Comparison of ENCODE assay signal across 8 cellular contexts in the genomic region with DNA sequence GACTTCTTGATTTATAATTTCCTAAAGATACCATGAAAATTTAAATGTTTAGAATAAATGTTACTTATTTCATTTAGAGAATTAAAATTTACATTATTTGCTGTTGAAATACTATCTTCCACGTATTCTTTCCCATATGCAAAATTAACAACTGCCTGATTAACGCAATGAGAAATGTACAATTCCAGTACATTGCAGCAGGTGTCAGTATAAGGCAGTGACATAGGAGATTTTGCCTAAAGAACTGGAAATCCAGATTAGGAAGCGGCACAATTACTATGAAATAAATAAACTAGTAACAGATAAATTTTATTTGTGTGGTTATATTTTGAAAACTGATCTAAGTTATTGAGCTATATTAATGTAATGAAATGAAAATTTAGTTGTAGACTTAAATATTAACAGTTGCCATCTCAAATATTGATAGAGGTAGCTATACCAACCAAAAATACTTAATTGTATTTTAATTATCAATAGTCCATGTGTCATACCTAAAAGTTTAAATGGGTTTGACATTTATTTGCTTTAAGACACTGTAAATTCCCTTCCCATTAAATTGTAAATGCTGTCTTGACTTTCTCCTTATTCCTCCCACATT.
DNase-seq lines count a peak whose midpoint lies in the region; ATAC-seq and TF ChIP-seq lines count a peak whose summit lies in the region.

No MANE protein-coding gene starts in this region.

- H3K36me3 Mint-ChIP-seq in T-cell = peaks cover 10% of the 10 kb centered on the region

- H3K18ac ChIP-seq in mesenchymal stem cell (ENCODE audit: low read depth in 1 of 2, low read length in 2 of 2) = no peak overlapping the region

- no peak overlapping the region for H3K14ac ChIP-seq in mesenchymal stem cell (ENCODE audit: low read length in 2 of 2)

- H3K27ac Mint-ChIP-seq in T-cell = no peak overlapping the region

- H3K4me3 ChIP-seq in BE2C (ENCODE audit: low read depth, low read length) = peak overlapping the region; percentile 89
- peak overlapping the region in 1 of 2 experiments; percentile 66 for H3K4me3 ChIP-seq in mesenchymal stem cell (ENCODE audit: insufficient read depth in 1 of 2, low read depth in 1 of 2, low read length in 2 of 2)

- no peak overlapping the region for H3K27ac ChIP-seq in mesenchymal stem cell (ENCODE audit: low read length, poor library complexity, severe bottlenecking)
- H3K27ac ChIP-seq in substantia nigra (ENCODE audit: low read depth, low read length, poor library complexity, severe bottlenecking) = no peak overlapping the region

- H4K8ac ChIP-seq in mesenchymal stem cell (ENCODE audit: low read length) = no peak overlapping the region

- H3K27me3 ChIP-seq in BE2C = no peaks in the 10 kb centered on the region
- H3K27me3 ChIP-seq in mesenchymal stem cell (ENCODE audit: control insufficient read depth in 1 of 2, insufficient read depth in 1 of 2, low read length in 2 of 2) = no peaks in the 10 kb centered on the region

- H3K4me1 ChIP-seq in BE2C (peaks cover 8% of the 10 kb centered on the region), mesenchymal stem cell (ENCODE audit: control insufficient read depth, insufficient read depth, low read depth, low read length) (peaks cover 2% of the 10 kb centered on the region)

- H3K79me1 ChIP-seq in mesenchymal stem cell (replicated peaks; ENCODE audit: low read length, poor library complexity, severe bottlenecking) = peaks cover 9% of the 10 kb centered on the region

- TF ChIP-seq CTCF in BE2C (IDR thresholded peaks at IDR 0.05; ENCODE audit: low read depth, low read length) = peak; percentile 82

- no peak overlapping the region for H3K4ac ChIP-seq in mesenchymal stem cell (ENCODE audit: low read depth in 1 of 2, low read length in 2 of 2)

- CTCF ChIA-PET in T-cell (lab: Charles Lee) = interaction anchor here (0.5 to 1.9 kb wide), 12 partner anchors 9 to 347 kb away, joined by 3 to 9 read pairs (median 4); no protein-coding TSS in a partner anchor

- H3K4me2 ChIP-seq in mesenchymal stem cell (ENCODE audit: low read length, poor library complexity, severe bottlenecking) = no peak overlapping the region

- no peak overlapping the region for H2BK15ac ChIP-seq in mesenchymal stem cell (ENCODE audit: low read depth, poor library complexity, severe bottlenecking)

- no CpG with 5 or more reads among the region's 3 CpGs for WGBS in mesenchymal stem cell

- no peaks in the 10 kb centered on the region for H3K9me3 Mint-ChIP-seq in T-cell

- ATAC-seq in HG03571 (IDR thresholded peaks at IDR 0.05; ENCODE audit: unreplicated experiment) = no peak
- no peak for ATAC-seq in T-cell (replicated peaks in 1 of 4)

- H2BK12ac ChIP-seq in mesenchymal stem cell (ENCODE audit: low read length in 2 of 2) = no peak overlapping the region

- no peak overlapping the region for H3K4me3 Mint-ChIP-seq in T-cell

- POLR2A ChIA-PET in T-cell (lab: Charles Lee) = interaction anchor here (0.6 kb wide), 3 partner anchors 39 to 231 kb away, joined by 3 to 6 read pairs (median 5); no protein-coding TSS in a partner anchor

- peak overlapping the region; percentile 72 for H3K9ac ChIP-seq in mesenchymal stem cell (ENCODE audit: low read length)

- no peak overlapping the region for H2BK5ac ChIP-seq in mesenchymal stem cell (ENCODE audit: low read depth, low read length, poor library complexity, severe bottlenecking)

- H2AFZ ChIP-seq in mesenchymal stem cell (ENCODE audit: low read depth, low read length) = no peak overlapping the region

- no peak overlapping the region for H2BK120ac ChIP-seq in mesenchymal stem cell (ENCODE audit: low read depth, low read length)

- DNase-seq in BE2C (peak; percentile 19), HCEC 1CT (peak; percentile 48), NCI-H82 treated with DMSO at 0.1 percent for 48 hours (lab: John Stamatoyannopoulos, UW; ENCODE audit: unreplicated experiment) (peak; percentile 41), mesenchymal stem cell (peak; percentile 56), T-cell (no peak), substantia nigra (lab: John Stamatoyannopoulos, UW) (no peak)
- peak; percentile 9 for DNase-seq in central memory CD4-positive, alpha-beta T cell

- no peaks in the 10 kb centered on the region for H3K27me3 Mint-ChIP-seq in T-cell

- H3K36me3 ChIP-seq in BE2C = no peaks in the 10 kb centered on the region
- H3K36me3 ChIP-seq in mesenchymal stem cell (ENCODE audit: control insufficient read depth in 1 of 2, insufficient read depth in 2 of 2, low read depth in 1 of 2, low read length in 2 of 2) = peaks cover 0 to 11% of the 10 kb centered on the region in 2 experiments

- H4K91ac ChIP-seq in mesenchymal stem cell (ENCODE audit: low read length) = no peak overlapping the region

- H3K23ac ChIP-seq in mesenchymal stem cell (ENCODE audit: low read length in 2 of 2) = no peak overlapping the region

- no peaks in the 10 kb centered on the region for H3K9me3 ChIP-seq in BE2C
- H3K9me3 ChIP-seq in mesenchymal stem cell (ENCODE audit: control insufficient read depth, low read length) = no peaks in the 10 kb centered on the region

- no peak overlapping the region for H2AK5ac ChIP-seq in mesenchymal stem cell (ENCODE audit: low read length, severe bottlenecking)

- peaks cover 28 to 35% (median 30%) of the 10 kb centered on the region in 3 donors for H3K4me1 Mint-ChIP-seq in T-cell

Comparison
In these comparisons a context has a peak if more than half of its experiments do, and no peak if none do; other contexts are left out.
1. DNase-seq: peak in BE2C (single experiment), HCEC 1CT (single experiment), NCI-H82 treated with DMSO at 0.1 percent for 48 hours (single experiment), central memory CD4-positive, alpha-beta T cell (single experiment) and mesenchymal stem cell (single experiment); none in T-cell (0 of 34) and substantia nigra (0 of 49).